16 cellular contexts compared by ENCODE assay signal in genomic region chr12:110340706-110341105, GRCh38. TPM values are rescaled to one million over a fixed set of nuclear protein-coding genes. Genes with fewer than 3 reads are reported as not detected.
DNase-seq lines count a peak whose midpoint lies in the region; ATAC-seq and TF ChIP-seq lines count a peak whose summit lies in the region.
"Had no signal": no experiment of that assay in that cellular context is flagged by ENCODE, and none has a peak within 500 bp of the region (broad histone marks: within the 10 kb centered on the region; RNA-seq: fewer than 3 reads in every experiment).

No MANE protein-coding gene starts in this region.

- H3K36me3 Mint-ChIP-seq in activated CD4-positive, alpha-beta T cell treated with anti-CD3 and anti-CD28 coated beads, Interleukin-2, amount 10 ng/mL, durations not matched to agents 24 days and 14 days (ENCODE audit: low read depth) = peaks cover 83% of the 10 kb centered on the region
- H3K36me3 Mint-ChIP-seq in HFFc6 (ENCODE audit: low read depth) (peaks cover 84% of the 10 kb centered on the region), neural crest cell (ENCODE audit: low read depth) (peaks cover 54% of the 10 kb centered on the region)

- no peak for DNase-seq in activated CD4-positive, alpha-beta T cell treated with anti-CD3 and anti-CD28 coated beads, Interleukin-2, amount 10 ng/mL, durations not matched to agents 24 days and 14 days
- DNase-seq in activated CD4-positive, alpha-beta T cell treated with anti-CD3 and anti-CD28 coated beads for 4 hours = no peak
- DNase-seq in HFFc6 = no peak
- DNase-seq in cerebellar cortex (ENCODE audit: low spot score) = peak; percentile 73
- no peak for DNase-seq in neural crest cell (ENCODE audit: low read depth, low spot score)
- DNase-seq: activated CD4-positive, alpha-beta T cell treated with anti-CD3 and anti-CD28 coated beads, Interleukin-2, amount 50 U/mL, for 48 hours; aorta; left colon; MV-4-11; NCI-H526 treated with DMSO at 0.1 percent for 48 hours had no signal

- H3K4me3 Mint-ChIP-seq in activated CD4-positive, alpha-beta T cell treated with anti-CD3 and anti-CD28 coated beads, Interleukin-2, amount 10 ng/mL, durations not matched to agents 24 days and 14 days = no peak overlapping the region
- H3K4me3 Mint-ChIP-seq in HFFc6 (no peak overlapping the region), neural crest cell (no peak overlapping the region)
- H3K4me3 Mint-ChIP-seq: IgD-negative memory B cell; stimulated activated effector memory CD8-positive, alpha-beta T cell treated with anti-CD3 and anti-CD28 coated beads, Interleukin-12 subunit alpha, Interleukin-12 subunit beta, amount 100 ng/mL, for 72 hours had no signal

- peaks cover 2% of the 10 kb centered on the region for H3K4me1 Mint-ChIP-seq in activated CD4-positive, alpha-beta T cell treated with anti-CD3 and anti-CD28 coated beads, Interleukin-2, amount 10 ng/mL, durations not matched to agents 24 days and 14 days
- peaks cover 27% of the 10 kb centered on the region for H3K4me1 Mint-ChIP-seq in HFFc6 (ENCODE audit: low read depth)
- H3K4me1 Mint-ChIP-seq in neural crest cell = no peaks in the 10 kb centered on the region
- H3K4me1 Mint-ChIP-seq: stimulated activated effector memory CD8-positive, alpha-beta T cell treated with anti-CD3 and anti-CD28 coated beads, Interleukin-12 subunit alpha, Interleukin-12 subunit beta, amount 100 ng/mL, for 72 hours had no signal

- no peak for ATAC-seq in HG03280 (IDR thresholded peaks at IDR 0.05; ENCODE audit: unreplicated experiment)
- ATAC-seq in GM21619 (IDR thresholded peaks at IDR 0.05; ENCODE audit: unreplicated experiment) = no peak
- ATAC-seq in GM21786 (IDR thresholded peaks at IDR 0.05; ENCODE audit: unreplicated experiment) = no peak
- ATAC-seq: left colon; stimulated activated effector memory CD8-positive, alpha-beta T cell treated with anti-CD3 and anti-CD28 coated beads, Interleukin-12 subunit alpha, Interleukin-12 subunit beta, amount 100 ng/mL, for 72 hours had no signal

- no peaks in the 10 kb centered on the region for H3K9me3 Mint-ChIP-seq in activated CD4-positive, alpha-beta T cell treated with anti-CD3 and anti-CD28 coated beads, Interleukin-2, amount 10 ng/mL, durations not matched to agents 24 days and 14 days
- H3K9me3 Mint-ChIP-seq in HFFc6 (no peaks in the 10 kb centered on the region), neural crest cell (no peaks in the 10 kb centered on the region)
- H3K9me3 Mint-ChIP-seq: activated T-helper 2 cell treated with anti-CD3 and anti-CD28 coated beads, Interferon-gamma antibody, Interleukin-2, Interleukin-4, amounts not matched to agents 10 μg/mL and 5 μg/mL and 100 μg/mL, durations not matched to agents 14 hours and 24 hours and 36 hours; stimulated activated effector memory CD8-positive, alpha-beta T cell treated with anti-CD3 and anti-CD28 coated beads, Interleukin-12 subunit alpha, Interleukin-12 subunit beta, amount 100 ng/mL, for 72 hours had no signal

- intact Hi-C loops in activated CD4-positive, alpha-beta T cell treated with anti-CD3 and anti-CD28 coated beads, Interleukin-2, amount 10 ng/mL, durations not matched to agents 24 days and 14 days (cut with micrococcal nuclease) = no loop called here

- no peaks in the 10 kb centered on the region for H3K27me3 Mint-ChIP-seq in activated CD4-positive, alpha-beta T cell treated with anti-CD3 and anti-CD28 coated beads, Interleukin-2, amount 10 ng/mL, durations not matched to agents 24 days and 14 days
- H3K27me3 Mint-ChIP-seq in HFFc6 (ENCODE audit: insufficient read depth) = peaks cover 12% of the 10 kb centered on the region
- no peaks in the 10 kb centered on the region for H3K27me3 Mint-ChIP-seq in neural crest cell (ENCODE audit: low read depth)
- H3K27me3 Mint-ChIP-seq: IgD-negative memory B cell had no signal

- TF ChIP-seq CTCF in HFFc6 (IDR thresholded peaks at IDR 0.05) (no peak), neural crest cell (conservative IDR thresholded peaks at IDR 0.05) (no peak)

- H3K27ac Mint-ChIP-seq in activated CD4-positive, alpha-beta T cell treated with anti-CD3 and anti-CD28 coated beads, Interleukin-2, amount 10 ng/mL, durations not matched to agents 24 days and 14 days = peak overlapping the region; percentile 25
- H3K27ac Mint-ChIP-seq in HFFc6 = peak overlapping the region; percentile 64
- peak overlapping the region; percentile 54 for H3K27ac Mint-ChIP-seq in neural crest cell (ENCODE audit: unreplicated experiment)
- H3K27ac Mint-ChIP-seq: activated T-helper 2 cell treated with anti-CD3 and anti-CD28 coated beads, Interferon-gamma antibody, Interleukin-2, Interleukin-4, amounts not matched to agents 10 μg/mL and 5 μg/mL and 100 μg/mL, durations not matched to agents 14 hours and 24 hours and 36 hours; IgD-negative memory B cell; stimulated activated effector memory CD8-positive, alpha-beta T cell treated with anti-CD3 and anti-CD28 coated beads, Interleukin-12 subunit alpha, Interleukin-12 subunit beta, amount 100 ng/mL, for 72 hours had no signal

RNA-seq across cellular contexts. Expression of gene ATP2A2, which starts 59.7 kb away (rescaled TPM):
- 219 and 222 TPM in 2 replicates for total RNA-seq in activated CD4-positive, alpha-beta T cell treated with anti-CD3 and anti-CD28 coated beads, Interleukin-2, amount 10 ng/mL, durations not matched to agents 24 days and 14 days
- total RNA-seq in HFFc6 (2021; fragmentation: NEBNext Ultra II Directional; extraction: Animal tissue kit (Norgen Biotek cat#: 25700)) = 100 to 1,000 TPM; 254 to 286 (median 267) TPM
- 234 and 242 TPM in 2 replicates for total RNA-seq in neural crest cell
